In genomic region chr11:118916842-118917388, GRCh38 we compare ENCODE assay signal across 9 cellular contexts. TPM values are rescaled to one million over a fixed set of nuclear protein-coding genes. Genes with fewer than 3 reads are reported as not detected.
DNase-seq lines count a peak whose midpoint lies in the region; ATAC-seq and TF ChIP-seq lines count a peak whose summit lies in the region.
"Had no signal": no experiment of that assay in that cellular context is flagged by ENCODE, and none has a peak within 500 bp of the region (broad histone marks: within the 10 kb centered on the region; RNA-seq: fewer than 3 reads in every experiment).

No MANE protein-coding gene starts in this region.

- intact Hi-C loops in activated CD8-positive, alpha-beta T cell treated with anti-CD3 and anti-CD28 coated beads for 36 hours (cut with micrococcal nuclease) = no loop called here

- no peaks in the 10 kb centered on the region for H3K9me2 ChIP-seq in GM23248 (ENCODE audit: insufficient read depth)

- H3K36me3 Mint-ChIP-seq in activated CD8-positive, alpha-beta T cell treated with anti-CD3 and anti-CD28 coated beads for 36 hours (ENCODE audit: low read depth) = peaks cover 10% of the 10 kb centered on the region

- H3K4me1 ChIP-seq in GM23248 (ENCODE audit: insufficient read depth) = peaks cover 91% of the 10 kb centered on the region
- H3K4me1 ChIP-seq in cardiac muscle cell (ENCODE audit: low read depth) = peaks cover 94% of the 10 kb centered on the region
- H3K4me1 ChIP-seq in skeletal muscle tissue (ENCODE audit: control insufficient read depth in 3 of 3, insufficient read depth in 3 of 3, low read length in 3 of 3) = peaks cover 96 to 98% (median 96%) of the 10 kb centered on the region in 3 donors

- DNase-seq in GM23248 (peak; percentile 89), cardiac muscle cell (ENCODE audit: low read depth in 1 of 2, low spot score in 1 of 2) (peak; percentile 59 to 94), hypothalamus (lab: John Stamatoyannopoulos, UW) (no peak), kidney tubule cell (ENCODE audit: low spot score) (no peak)
- no peak for DNase-seq in activated CD8-positive, alpha-beta T cell treated with anti-CD3 and anti-CD28 coated beads for 36 hours
- no peak for DNase-seq in stimulated activated CD4-positive, alpha-beta T cell treated with anti-CD3 and anti-CD28 coated beads, Interleukin-4, amount 100 ng/mL, for 1 hour

- CTCF ChIA-PET in activated CD8-positive, alpha-beta T cell treated with anti-CD3 and anti-CD28 coated beads for 36 hours (lab: Charles Lee) = interaction anchor here (1.1 to 1.3 kb wide), 3 partner anchors 10 to 227 kb away, joined by 3 to 4 read pairs (median 3); no protein-coding TSS in a partner anchor

- no peak for ATAC-seq in activated CD8-positive, alpha-beta T cell treated with anti-CD3 and anti-CD28 coated beads for 36 hours
- ATAC-seq in GM18519 (IDR thresholded peaks at IDR 0.05; ENCODE audit: low FRiP score, unreplicated experiment) = no peak

- H4K20me1 ChIP-seq in GM23248 (ENCODE audit: insufficient read depth) = no peaks in the 10 kb centered on the region

- H3K4me2 ChIP-seq in GM23248 (ENCODE audit: unreplicated experiment) = peak overlapping the region; percentile 64

- WGBS in GM23248 (ENCODE audit: low coverage in 1 of 2, low lambda C conversion rate in 2 of 2, missing lambda C conversion rate in 2 of 2), 2 experiments = 6 to 7% methylated on average over 8 of the region's 8 CpGs

- H3K27ac ChIP-seq in GM23248 (peak overlapping the region; percentile 99), cardiac muscle cell (peak overlapping the region; percentile 89), skeletal muscle tissue (ENCODE audit: low read depth, low read length) (peak overlapping the region; percentile 99)

- H3K4me3 Mint-ChIP-seq in activated CD8-positive, alpha-beta T cell treated with anti-CD3 and anti-CD28 coated beads for 36 hours = peak overlapping the region; percentile 93

- peak overlapping the region; percentile 99 for H3K27ac Mint-ChIP-seq in activated CD8-positive, alpha-beta T cell treated with anti-CD3 and anti-CD28 coated beads for 36 hours

- no peaks in the 10 kb centered on the region for H3K9me3 ChIP-seq in GM23248 (ENCODE audit: low read depth)
- no peaks in the 10 kb centered on the region for H3K9me3 ChIP-seq in cardiac muscle cell (ENCODE audit: low read depth)
- H3K9me3 ChIP-seq in skeletal muscle tissue (ENCODE audit: control insufficient read depth in 3 of 3, low read length in 3 of 3) = no peaks in the 10 kb centered on the region

- no peak overlapping the region for H2AFZ ChIP-seq in GM23248

- no peaks in the 10 kb centered on the region for H3K9me3 Mint-ChIP-seq in activated CD8-positive, alpha-beta T cell treated with anti-CD3 and anti-CD28 coated beads for 36 hours

- H3K27me3 ChIP-seq in GM23248 (replicated peaks; ENCODE audit: insufficient read depth) (no peaks in the 10 kb centered on the region), cardiac muscle cell (no peaks in the 10 kb centered on the region), skeletal muscle tissue (ENCODE audit: control insufficient read depth in 3 of 3, insufficient read depth in 3 of 3, low read length in 3 of 3) (no peaks in the 10 kb centered on the region)

- H3K4me3 ChIP-seq in GM23248 = peak overlapping the region; percentile 53
- no peak overlapping the region for H3K4me3 ChIP-seq in cardiac muscle cell
- peak overlapping the region; percentile 52 to 54 (median 54) for H3K4me3 ChIP-seq in skeletal muscle tissue (ENCODE audit: low read length in 3 of 3)

- in situ Hi-C loops in GM23248 (cut with MboI) = no loop called here

- POLR2A ChIA-PET in activated CD8-positive, alpha-beta T cell treated with anti-CD3 and anti-CD28 coated beads for 36 hours (lab: Charles Lee) = interaction anchor here (0.9 to 3.8 kb wide), 4 partner anchors 21 to 101 kb away, joined by 3 to 12 read pairs (median 4); partner anchors contain the start of genes RPS25 and TRAPPC4

- H3K36me3 ChIP-seq in GM23248 (ENCODE audit: low read depth) (no peaks in the 10 kb centered on the region), cardiac muscle cell (no peaks in the 10 kb centered on the region), skeletal muscle tissue (ENCODE audit: control insufficient read depth in 3 of 3, insufficient read depth in 3 of 3, low read length in 3 of 3) (no peaks in the 10 kb centered on the region)

- peak overlapping the region; percentile 90 for H3K9ac ChIP-seq in GM23248
- H3K9ac ChIP-seq in skeletal muscle tissue (ENCODE audit: low read depth in 1 of 3, low read length in 3 of 3) = peak overlapping the region; percentile 63 to 79 (median 76)

- peaks cover 80% of the 10 kb centered on the region for H3K79me2 ChIP-seq in GM23248 (ENCODE audit: insufficient read depth)

- no peaks in the 10 kb centered on the region for H3K27me3 Mint-ChIP-seq in activated CD8-positive, alpha-beta T cell treated with anti-CD3 and anti-CD28 coated beads for 36 hours

- no peak for TF ChIP-seq CTCF in activated CD8-positive, alpha-beta T cell treated with anti-CD3 and anti-CD28 coated beads for 36 hours (IDR thresholded peaks at IDR 0.05)
- no peak for TF ChIP-seq CTCF in cardiac muscle cell (IDR thresholded peaks at IDR 0.05; ENCODE audit: low read depth, low read length)

- peaks cover 86% of the 10 kb centered on the region for H3K4me1 Mint-ChIP-seq in activated CD8-positive, alpha-beta T cell treated with anti-CD3 and anti-CD28 coated beads for 36 hours (ENCODE audit: low read depth)

- H3F3A ChIP-seq in GM23248 (ENCODE audit: insufficient read depth) = peaks cover 72% of the 10 kb centered on the region

RNA-seq across cellular contexts. Expression of gene BCL9L, which starts 8.8 kb away (rescaled TPM):
- 13.9 and 17.6 TPM in 2 replicates for total RNA-seq in GM23248 (2014; rRNA removed; shearing (Covaris generic))
- polyA plus RNA-seq in GM23248 (2016; fragmentation: Nextera tagmentation; extraction: Ambion mirVana) (7.2 TPM in 2 replicates), cardiac muscle cell (10.0 and 11.2 TPM in 2 replicates)
- 10 to 100 TPM; 35.9 to 38.8 TPM for total RNA-seq in activated CD8-positive, alpha-beta T cell treated with anti-CD3 and anti-CD28 coated beads for 36 hours
- total RNA-seq in cardiac muscle cell (15.9 and 22.9 TPM in 2 replicates), skeletal muscle tissue (24.0 TPM)

RNA-seq across cellular contexts. Expression of gene CXCR5, which starts 33.2 kb away (rescaled TPM):
- not detected in 2 replicates for total RNA-seq in GM23248 (2014; rRNA removed; shearing (Covaris generic))
- polyA plus RNA-seq in GM23248 (2016; fragmentation: Nextera tagmentation; extraction: Ambion mirVana) (not detected in 2 replicates), cardiac muscle cell (not detected in 2 replicates)
- total RNA-seq in activated CD8-positive, alpha-beta T cell treated with anti-CD3 and anti-CD28 coated beads for 36 hours = under 1 TPM; 0.60 to 0.92 TPM
- total RNA-seq in cardiac muscle cell (not detected in 2 replicates), skeletal muscle tissue (not detected)
- total RNA-seq: renal cortical epithelial cell had no signal

RNA-seq across cellular contexts. Expression of gene UPK2, which starts 39.2 kb away (rescaled TPM):
- total RNA-seq in GM23248 (2014; rRNA removed; shearing (Covaris generic)) = not detected in 2 replicates
- polyA plus RNA-seq in GM23248 (2016; fragmentation: Nextera tagmentation; extraction: Ambion mirVana) = 0.27 and 0.28 TPM in 2 replicates
- total RNA-seq in activated CD8-positive, alpha-beta T cell treated with anti-CD3 and anti-CD28 coated beads for 36 hours = 1 to 10 TPM; 1.5 to 2.2 TPM
- 0.89 TPM in 1 of 2 replicates, not detected in the other for total RNA-seq in cardiac muscle cell
- 1.4 and 3.3 TPM in 2 replicates for polyA plus RNA-seq in cardiac muscle cell
- total RNA-seq in skeletal muscle tissue = not detected

RNA-seq across cellular contexts. Expression of gene FOXR1, which starts 54.6 kb away (rescaled TPM):
- not detected in 2 replicates for total RNA-seq in GM23248 (2014; rRNA removed; shearing (Covaris generic))
- not detected in 2 replicates for polyA plus RNA-seq in GM23248 (2016; fragmentation: Nextera tagmentation; extraction: Ambion mirVana)
- not detected for total RNA-seq in activated CD8-positive, alpha-beta T cell treated with anti-CD3 and anti-CD28 coated beads for 36 hours
- total RNA-seq in cardiac muscle cell = 0.42 TPM in 1 of 2 replicates, not detected in the other
- polyA plus RNA-seq in cardiac muscle cell = not detected in 2 replicates
- total RNA-seq in skeletal muscle tissue = not detected
- total RNA-seq: renal cortical epithelial cell had no signal

Comparison
In these comparisons a context has a peak if more than half of its experiments do, and no peak if none do; other contexts are left out.
1. DNase-seq: peak in GM23248 (single experiment) and cardiac muscle cell (2 of 2); none in activated CD8-positive, alpha-beta T cell treated with anti-CD3 and anti-CD28 coated beads for 36 hours (single experiment), hypothalamus (0 of 51), stimulated activated CD4-positive, alpha-beta T cell treated with anti-CD3 and anti-CD28 coated beads, Interleukin-4, amount 100 ng/mL, for 1 hour (single experiment) and kidney tubule cell (single experiment).
2. Peak in every context shown above with its lines, with median percentiles within 50 percentile points of each other: H3K27ac ChIP-seq.